7 cellular contexts compared by ENCODE assay signal in genomic region chr18:6414723-6415362, GRCh38. TPM values are rescaled to one million over a fixed set of nuclear protein-coding genes. Genes with fewer than 3 reads are reported as not detected.
DNase-seq lines count a peak whose midpoint lies in the region; ATAC-seq, FAIRE-seq and TF ChIP-seq lines count a peak whose summit lies in the region.

TSS of gene L3MBTL4 (minus strand) at chr18:6414911. CDS start at chr18:6311625, 103,286 bp downstream.

- no peak for FAIRE-seq in kidney (lab: Jason Lieb, UNC)

- no peaks in the 10 kb centered on the region for H4K20me1 ChIP-seq in smooth muscle cell (ENCODE audit: low read depth)

- peak within 1 kb of the TSS; percentile 84 for H2AFZ ChIP-seq in smooth muscle cell (ENCODE audit: low read depth)

- peaks cover 0 to 3% of the 10 kb centered on the region in 2 donors for H3K4me1 ChIP-seq in kidney (ENCODE audit: control insufficient read depth in 1 of 2, insufficient read depth in 1 of 2, low read depth in 1 of 2, low read length in 2 of 2)
- H3K4me1 ChIP-seq in smooth muscle cell (ENCODE audit: low read depth) = peaks cover 5% of the 10 kb centered on the region

- H3K36me3 ChIP-seq in kidney (ENCODE audit: control insufficient read depth in 1 of 2, insufficient read depth in 2 of 2, low read length in 2 of 2) (no peaks in the 10 kb centered on the region), smooth muscle cell (ENCODE audit: low read depth) (no peaks in the 10 kb centered on the region)

- H3K27ac ChIP-seq in kidney (ENCODE audit: low read depth in 2 of 2, low read length in 2 of 2) (peak within 1 kb of the TSS; percentile 80 to 81), smooth muscle cell (ENCODE audit: low read depth) (no peak within 1 kb of the TSS)

- ATAC-seq in HG03521 (IDR thresholded peaks at IDR 0.05; ENCODE audit: unreplicated experiment) = peak; percentile 45

- DNase-seq in GM12864 (ENCODE audit: low read depth) (no peak), GM20000 (ENCODE audit: low spot score) (peak; percentile 82), astrocyte of the hippocampus (ENCODE audit: low read depth, low spot score) (peak; percentile 51), kidney (peak; percentile 84), smooth muscle cell (lab: John Stamatoyannopoulos, UW; ENCODE audit: unreplicated experiment) (no peak)
- DNase-seq in activated effector memory CD4-positive, alpha-beta T cell treated with Interleukin-2 at 50 U/mL for 16 hours = no peak

- no peaks in the 10 kb centered on the region for H3K79me2 ChIP-seq in smooth muscle cell (ENCODE audit: low read depth)

- H3K9ac ChIP-seq in kidney (ENCODE audit: low read length in 2 of 2) (peak within 1 kb of the TSS; percentile 84 to 85), smooth muscle cell (ENCODE audit: low read depth) (no peak within 1 kb of the TSS)

- TF ChIP-seq CTCF in GM12864 (IDR thresholded peaks at IDR 0.05; ENCODE audit: low read depth, low read length, missing control alignments) (no peak), GM20000 (IDR thresholded peaks at IDR 0.05; ENCODE audit: extremely low read depth, missing control alignments) (no peak), kidney (IDR thresholded peaks at IDR 0.05; ENCODE audit: borderline replicate concordance, extremely low read depth, insufficient read depth) (no peak), smooth muscle cell (IDR thresholded peaks at IDR 0.05; ENCODE audit: borderline replicate concordance, insufficient read depth, poor library complexity, severe bottlenecking) (no peak)

- intact Hi-C loops in kidney (cut with DNase I) = no loop called here

- peaks cover 75% of the 10 kb centered on the region for H3K27me3 ChIP-seq in smooth muscle cell (ENCODE audit: low read depth)

- WGBS in smooth muscle cell (ENCODE audit: low lambda C conversion rate) = 1% methylated on average over 40 of the region's 67 CpGs

- H3K4me2 ChIP-seq in smooth muscle cell = peak within 1 kb of the TSS; percentile 93

- H3F3A ChIP-seq in smooth muscle cell (ENCODE audit: low read depth) = no peaks in the 10 kb centered on the region

- H3K4me3 ChIP-seq in GM12864 (ENCODE audit: low read depth, low read length) = peak within 1 kb of the TSS; percentile 63
- H3K4me3 ChIP-seq in kidney (ENCODE audit: low read length in 2 of 2) = peak within 1 kb of the TSS; percentile 93
- H3K4me3 ChIP-seq in smooth muscle cell = peak within 1 kb of the TSS; percentile 73

- H3K9me3 ChIP-seq in kidney (ENCODE audit: control insufficient read depth in 1 of 2, low read length in 2 of 2) (no peaks in the 10 kb centered on the region), smooth muscle cell (replicated peaks; ENCODE audit: low read depth) (no peaks in the 10 kb centered on the region)

RNA-seq across cellular contexts. Expression of gene L3MBTL4, which starts in this region (rescaled TPM):
- total RNA-seq in kidney (15.2 TPM), smooth muscle cell (0.09 and 3.4 TPM in 2 replicates)
- polyA plus RNA-seq in kidney (ENCODE audit: insufficient read depth, low read depth, low replicate concordance) (3.9 TPM), smooth muscle cell (0.25 TPM in 1 of 2 replicates, not detected in the other)

Comparison
In these comparisons a context has a peak if more than half of its experiments do, and no peak if none do; other contexts are left out.
1. DNase-seq: peak in GM20000 (single experiment), astrocyte of the hippocampus (single experiment) and kidney (single experiment); none in GM12864 (single experiment), smooth muscle cell (single experiment) and activated effector memory CD4-positive, alpha-beta T cell treated with Interleukin-2 at 50 U/mL for 16 hours (single experiment).
2. Peak in every context shown above with its lines, with median percentiles within 50 percentile points of each other: H3K4me3 ChIP-seq.